Comparison of ENCODE assay signal across 8 cellular contexts in genomic region chr2:177147093-177147694, GRCh38.
DNase-seq lines count a peak whose midpoint lies in the region; ATAC-seq and TF ChIP-seq lines count a peak whose summit lies in the region.

No MANE protein-coding gene starts in this region.

- H3K36me3 ChIP-seq in lung (ENCODE audit: control insufficient read depth in 2 of 2, insufficient read depth in 2 of 2, low read length in 2 of 2) = no peaks in the 10 kb centered on the region
- H3K36me3 ChIP-seq in effector memory CD4-positive, alpha-beta T cell (ENCODE audit: control insufficient read depth, insufficient read depth, low read length) = no peaks in the 10 kb centered on the region

- H3K27me3 ChIP-seq in lung (ENCODE audit: control insufficient read depth, insufficient read depth) = no peaks in the 10 kb centered on the region
- peaks cover 5% of the 10 kb centered on the region for H3K27me3 ChIP-seq in effector memory CD4-positive, alpha-beta T cell (replicated peaks; ENCODE audit: control insufficient read depth, insufficient read depth, low read length, poor library complexity, severe bottlenecking)

- H3K27ac ChIP-seq in lung (ENCODE audit: low read depth in 1 of 2, low read length in 1 of 2) = no peak overlapping the region
- no peak overlapping the region for H3K27ac ChIP-seq in effector memory CD4-positive, alpha-beta T cell (ENCODE audit: insufficient read depth, low read length, poor library complexity, severe bottlenecking)

- peak; percentile 60 for ATAC-seq in GM18858 (IDR thresholded peaks at IDR 0.05; ENCODE audit: unreplicated experiment)
- no peak for ATAC-seq in lung (ENCODE audit: insufficient read depth, low FRiP score)

- no peaks in the 10 kb centered on the region for H3K9me3 ChIP-seq in lung (ENCODE audit: control insufficient read depth in 2 of 2, insufficient read depth in 1 of 2, low read length in 1 of 2)
- no peaks in the 10 kb centered on the region for H3K9me3 ChIP-seq in effector memory CD4-positive, alpha-beta T cell (ENCODE audit: control insufficient read depth, low read length)

- H3K4me3 ChIP-seq in lung = no peak overlapping the region
- no peak overlapping the region for H3K4me3 ChIP-seq in effector memory CD4-positive, alpha-beta T cell (ENCODE audit: insufficient read depth, low read depth, low read length, poor library complexity, severe bottlenecking)

- peaks cover 0 to 2% of the 10 kb centered on the region in 2 donors for H3K4me1 ChIP-seq in lung (ENCODE audit: control insufficient read depth in 2 of 2, insufficient read depth in 2 of 2, low read length in 2 of 2)
- no peaks in the 10 kb centered on the region for H3K4me1 ChIP-seq in effector memory CD4-positive, alpha-beta T cell (ENCODE audit: control insufficient read depth, insufficient read depth, low read length, poor library complexity, severe bottlenecking)

- TF ChIP-seq CTCF in lung (IDR thresholded peaks at IDR 0.05; ENCODE audit: control extremely low read depth, extremely low read depth) = peak; percentile 29

- DNase-seq in COR-L47 (lab: John Stamatoyannopoulos, UW) (peak; percentile 70), HS-5 (ENCODE audit: low read depth) (peak; percentile 53), NOMO-1 (lab: John Stamatoyannopoulos, UW; ENCODE audit: unreplicated experiment in 2 of 2) (peak; percentile 34 to 82), lung (ENCODE audit: low spot score) (no peak)
- peak; percentile 34 for DNase-seq in central memory CD4-positive, alpha-beta T cell
- no peak for DNase-seq in effector memory CD4-positive, alpha-beta T cell
- DNase-seq in activated CD4-positive, alpha-beta T cell treated with anti-CD3 and anti-CD28 coated beads for 1 hour = no peak

- WGBS in lung, 2 donors = 2 to 4% methylated on average over 2 of the region's 2 CpGs

Comparison
In these comparisons a context has a peak if more than half of its experiments do, and no peak if none do; other contexts are left out.
1. DNase-seq: peak in COR-L47 (single experiment), HS-5 (single experiment), NOMO-1 (2 of 2) and central memory CD4-positive, alpha-beta T cell (single experiment); none in lung (single experiment), effector memory CD4-positive, alpha-beta T cell (0 of 3) and activated CD4-positive, alpha-beta T cell treated with anti-CD3 and anti-CD28 coated beads for 1 hour (single experiment).